In the genomic region with DNA sequence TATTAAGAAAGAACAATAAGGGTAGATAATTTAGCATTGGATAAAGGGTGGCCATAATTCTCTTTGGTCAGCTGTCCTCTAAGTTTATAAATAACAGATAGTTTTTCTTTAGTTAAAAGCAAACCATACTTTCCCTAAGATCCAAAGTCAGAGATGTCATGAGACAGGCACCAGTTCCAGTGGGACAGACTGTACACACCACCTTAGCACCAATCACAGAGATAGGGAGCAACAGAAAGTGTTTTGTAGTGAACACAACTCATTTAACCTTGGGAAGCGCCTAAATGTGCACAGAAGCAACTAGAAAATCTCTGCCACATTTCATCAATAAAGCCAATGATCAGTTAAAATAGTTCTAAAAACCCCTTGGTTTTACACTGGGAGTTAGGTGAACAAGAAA, we compare ENCODE assay signal across 19 cellular contexts.
"Had no signal": no experiment of that assay in that cellular context is flagged by ENCODE, and none has a peak within 500 bp of the region (broad histone marks: within the 10 kb centered on the region; RNA-seq: fewer than 3 reads in every experiment).

No MANE protein-coding gene starts in this region.

- ATAC-seq: HepG2, SK-N-SH treated with all-trans-retinoic acid at 6 μM for 48 hours had no signal

- H3K4me1 ChIP-seq: SJCRH30 had no signal

- H3K36me3 ChIP-seq: MG63, SJCRH30 had no signal

- H3K27ac ChIP-seq: SJCRH30 had no signal

- H3K9me3 ChIP-seq: MG63, SJCRH30 had no signal

- DNase-seq: IMR-90, Karpas-422, KG1, MG63, NCI-H1092, NCI-H1105 treated with DMSO at 0.1 percent for 48 hours, NCI-H1417 treated with DMSO at 0.1 percent for 48 hours, NCI-H1694, NCI-H187 treated with DMSO at 0.1 percent for 48 hours, NCI-H2107, NCI-H2227 treated with DMSO at 0.1 percent for 48 hours, NCI-H524, NCI-H526 treated with DMSO at 0.1 percent for 48 hours, NCI-H774, RPMI8226, SHP77 treated with DMSO at 0.1 percent for 48 hours, SJCRH30 had no signal

- H3K27me3 ChIP-seq: MG63, SJCRH30 had no signal

- H3K4me3 ChIP-seq: MG63, SJCRH30 had no signal
